ENCODE assay signal across 28 cellular contexts in genomic region chr20:16381444-16381843, GRCh38.
"Had no signal": no experiment of that assay in that cellular context is flagged by ENCODE, and none has a peak within 500 bp of the region (broad histone marks: within the 10 kb centered on the region; RNA-seq: fewer than 3 reads in every experiment).

No MANE protein-coding gene starts in this region.

- H3K4me3 ChIP-seq: coronary artery, esophagus squamous epithelium, heart right ventricle, lung, ovary, psoas muscle, right lobe of liver, thoracic aorta, transverse colon, upper lobe of right lung, uterus had no signal

- H3K4me1 ChIP-seq: esophagus squamous epithelium, heart right ventricle, psoas muscle, right lobe of liver, transverse colon, upper lobe of right lung, uterus had no signal

- H3K9me3 ChIP-seq: esophagus squamous epithelium, heart right ventricle, ovary, psoas muscle, right lobe of liver, thoracic aorta, transverse colon, upper lobe of right lung, uterus had no signal

- H3K36me3 ChIP-seq: ovary, right lobe of liver, upper lobe of right lung, uterus had no signal

- ATAC-seq: heart right ventricle; natural killer cell; psoas muscle; right lobe of liver; stimulated activated naive B cell treated with anti-CD40 and anti-IgM and Interleukin-4, amounts not matched to agents 10 μg/mL and 1 μg/mL and 100 μg/mL, for 72 hours; upper lobe of right lung had no signal

- H3K27ac ChIP-seq: coronary artery, esophagus squamous epithelium, heart right ventricle, ovary, psoas muscle, right lobe of liver, thoracic aorta, transverse colon, upper lobe of right lung, uterus had no signal

- H3K9me3 Mint-ChIP-seq: memory B cell; natural killer cell; stimulated activated naive CD8-positive, alpha-beta T cell treated with anti-CD3 and anti-CD28 coated beads, Interleukin-15, Interleukin-2, amounts not matched to agents 100 ng/mL and 50 ng/mL, for 24 hours had no signal

- FAIRE-seq: endothelial cell of umbilical vein, keratinocyte, small intestine had no signal

- DNase-seq: dermis blood vessel endothelial cell; effector memory CD4-positive, alpha-beta T cell; esophagus squamous epithelium; foreskin melanocyte; glutamatergic neuron; heart right ventricle; hippocampal formation; natural killer cell; occipital lobe; ovary; posterior cingulate gyrus; psoas muscle; retina; right lobe of liver; small intestine; stimulated activated CD4-positive, alpha-beta T cell treated with anti-CD3 and anti-CD28 coated beads, Interleukin-15, amount 100 ng/mL, for 24 hours; stimulated activated CD4-positive, alpha-beta T cell treated with anti-CD3 and anti-CD28 coated beads, Interleukin-2, amount 100 ng/mL, for 48 hours; stimulated activated naive B cell treated with anti-CD40 and anti-IgM and Interleukin-4, amounts not matched to agents 10 μg/mL and 1 μg/mL and 100 μg/mL, for 72 hours; transverse colon; upper lobe of right lung; uterus had no signal

- H3K27me3 Mint-ChIP-seq: memory B cell; stimulated activated naive B cell treated with anti-CD40 and anti-IgM and Interleukin-4, amounts not matched to agents 10 μg/mL and 1 μg/mL and 100 μg/mL, for 72 hours; stimulated activated naive CD8-positive, alpha-beta T cell treated with anti-CD3 and anti-CD28 coated beads, Interleukin-15, Interleukin-2, amounts not matched to agents 100 ng/mL and 50 ng/mL, for 24 hours had no signal

- H3K4me3 Mint-ChIP-seq: memory B cell; natural killer cell; stimulated activated naive B cell treated with anti-CD40 and anti-IgM and Interleukin-4, amounts not matched to agents 10 μg/mL and 1 μg/mL and 100 μg/mL, for 72 hours; stimulated activated naive CD8-positive, alpha-beta T cell treated with anti-CD3 and anti-CD28 coated beads, Interleukin-15, Interleukin-2, amounts not matched to agents 100 ng/mL and 50 ng/mL, for 24 hours had no signal

- H3K27me3 ChIP-seq: esophagus squamous epithelium, heart right ventricle, ovary, right lobe of liver, transverse colon, upper lobe of right lung, uterus had no signal

- H3K27ac Mint-ChIP-seq: memory B cell; natural killer cell; stimulated activated naive B cell treated with anti-CD40 and anti-IgM and Interleukin-4, amounts not matched to agents 10 μg/mL and 1 μg/mL and 100 μg/mL, for 72 hours; stimulated activated naive CD8-positive, alpha-beta T cell treated with anti-CD3 and anti-CD28 coated beads, Interleukin-15, Interleukin-2, amounts not matched to agents 100 ng/mL and 50 ng/mL, for 24 hours had no signal

- H3K4me1 Mint-ChIP-seq: memory B cell; stimulated activated naive B cell treated with anti-CD40 and anti-IgM and Interleukin-4, amounts not matched to agents 10 μg/mL and 1 μg/mL and 100 μg/mL, for 72 hours had no signal
